8 cellular contexts compared by ENCODE assay signal in the genomic region with DNA sequence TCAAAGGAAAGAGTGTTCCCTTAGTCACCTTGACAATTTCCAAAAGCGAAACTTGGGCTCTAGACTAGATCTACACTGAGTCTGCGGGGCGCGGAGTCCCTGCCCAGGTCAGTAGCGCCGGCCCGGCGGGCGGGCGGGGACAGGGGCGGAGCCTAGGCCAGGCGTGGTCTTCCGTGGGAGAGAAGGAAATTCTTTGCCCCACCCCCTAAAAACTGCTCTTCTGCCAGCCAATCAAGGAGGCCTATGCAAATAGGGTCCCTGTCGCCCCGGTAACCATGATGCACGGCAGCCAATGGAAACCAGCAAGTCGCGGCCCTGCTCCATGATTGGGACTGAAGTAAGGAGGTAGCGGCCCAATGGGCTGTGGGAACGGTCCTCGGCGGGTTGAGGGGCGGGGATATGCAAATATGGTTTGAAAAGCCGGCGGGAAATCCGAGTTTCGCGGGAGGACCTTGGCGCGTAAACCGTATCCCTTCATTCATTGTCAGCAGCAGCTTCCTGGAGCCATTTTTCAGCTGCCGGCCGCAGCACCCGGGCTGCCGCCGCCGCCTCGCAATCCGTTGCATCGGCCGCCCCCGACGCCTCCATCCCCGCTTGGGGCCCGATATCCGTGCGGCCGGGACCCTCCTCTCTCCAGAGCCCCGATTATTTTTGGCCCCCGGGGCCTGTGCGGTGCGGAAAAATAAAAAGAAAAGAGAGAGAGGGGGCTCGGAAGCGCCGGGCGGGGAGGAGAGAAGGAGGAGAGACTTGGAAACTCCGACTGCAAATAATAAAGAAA.
DNase-seq lines count a peak whose midpoint lies in the region; ATAC-seq lines count a peak whose summit lies in the region.

A gene (plus strand): TSS at position 477 of the 778 bp plus-strand sequence. CDS start 354 bp downstream, outside the sequence.

- no peaks in the 10 kb centered on the region for H3K27me3 ChIP-seq in BLaER1 treated with 17β-estradiol and CSF1 and Interleukin-3, amounts not matched to agents 10 nM and 100 nM

- peaks cover 19 to 25% (median 21%) of the 10 kb centered on the region in 11 experiments; a peak in 20 of 22 replicates for H4K20me1 ChIP-seq in BLaER1 treated with 17β-estradiol and CSF1 and Interleukin-3, amounts not matched to agents 10 nM and 100 nM

- H3K9ac ChIP-seq in BLaER1 treated with 17β-estradiol and CSF1 and Interleukin-3, amounts not matched to agents 10 nM and 100 nM: peak within 1 kb of the TSS; percentile 93 to 100 (median 99)

- H3K36me3 ChIP-seq in BLaER1 treated with 17β-estradiol and CSF1 and Interleukin-3, amounts not matched to agents 10 nM and 100 nM: peaks cover 5 to 18% (median 14%) of the 10 kb centered on the region in 11 experiments; a peak in 21 of 22 replicates

- H3K27ac ChIP-seq in BLaER1 treated with 17β-estradiol and CSF1 and Interleukin-3, amounts not matched to agents 10 nM and 100 nM: peak within 1 kb of the TSS; percentile 90 to 100 (median 99)

- H3K9me3 ChIP-seq in BLaER1 treated with 17β-estradiol and CSF1 and Interleukin-3, amounts not matched to agents 10 nM and 100 nM (replicated peaks in 1 of 11): no peaks in the 10 kb centered on the region

- ATAC-seq in GM19351 (IDR thresholded peaks at IDR 0.05; ENCODE audit: unreplicated experiment) (peak; percentile 77), HG03521 (IDR thresholded peaks at IDR 0.05; ENCODE audit: unreplicated experiment) (peak; percentile 85)

- peak within 1 kb of the TSS; percentile 74 to 97 (median 84) for H3K4me3 ChIP-seq in BLaER1 treated with 17β-estradiol and CSF1 and Interleukin-3, amounts not matched to agents 10 nM and 100 nM

- H3K4me1 ChIP-seq in BLaER1 treated with 17β-estradiol and CSF1 and Interleukin-3, amounts not matched to agents 10 nM and 100 nM: peaks cover 21 to 33% (median 27%) of the 10 kb centered on the region in 10 experiments

- DNase-seq in NCI-H748 (lab: John Stamatoyannopoulos, UW; ENCODE audit: unreplicated experiment) (peak; percentile 100), cortex of kidney (lab: John Stamatoyannopoulos, UW) (peak; percentile 74), left kidney (ENCODE audit: low read depth, low spot score) (peak; percentile 100)
- DNase-seq in activated CD4-positive, alpha-beta T cell treated with anti-CD3 and anti-CD28 coated beads, Interleukin-2, amount 50 U/mL, for 1 hour: peak; percentile 98
- DNase-seq in stimulated activated CD4-positive, alpha-beta T cell treated with anti-CD3 and anti-CD28 coated beads, Interleukin-2, amount 100 ng/mL, for 24 hours: peak; percentile 97 to 99

- peak within 1 kb of the TSS; percentile 78 to 98 (median 89) for H3K4me2 ChIP-seq in BLaER1 treated with 17β-estradiol and CSF1 and Interleukin-3, amounts not matched to agents 10 nM and 100 nM

Comparison
In these comparisons a context has a peak if more than half of its experiments do, and no peak if none do; other contexts are left out.
1. Peak in every context shown above with its lines: DNase-seq, ATAC-seq, H3K4me3 ChIP-seq and H3K27ac ChIP-seq.